8 cellular contexts compared by ENCODE assay signal in genomic region chr7:128136215-128136597, GRCh38.
DNase-seq lines count a peak whose midpoint lies in the region; ATAC-seq and TF ChIP-seq lines count a peak whose summit lies in the region.

No MANE protein-coding gene starts in this region.

- H3K27me3 Mint-ChIP-seq in activated T-cell treated with anti-CD3 and anti-CD28 coated beads, Interleukin-2, amount 50 U/mL, for 24 hours = peaks cover 32% of the 10 kb centered on the region
- peaks cover 80% of the 10 kb centered on the region for H3K27me3 Mint-ChIP-seq in WTC11 (ENCODE audit: low read depth)
- peaks cover 21% of the 10 kb centered on the region for H3K27me3 Mint-ChIP-seq in stimulated activated naive CD8-positive, alpha-beta T cell treated with anti-CD3 and anti-CD28 coated beads, Interleukin-15, amount 100 ng/mL, for 72 hours

- peak; percentile 71 for ATAC-seq in WTC11
- peak; percentile 61 for ATAC-seq in stimulated activated naive CD8-positive, alpha-beta T cell treated with anti-CD3 and anti-CD28 coated beads, Interleukin-15, amount 100 ng/mL, for 72 hours

- H3K4me3 Mint-ChIP-seq in activated T-cell treated with anti-CD3 and anti-CD28 coated beads, Interleukin-2, amount 50 U/mL, for 24 hours = peak overlapping the region; percentile 74
- H3K4me3 Mint-ChIP-seq in WTC11 = peak overlapping the region; percentile 71
- H3K4me3 Mint-ChIP-seq in stimulated activated naive CD8-positive, alpha-beta T cell treated with anti-CD3 and anti-CD28 coated beads, Interleukin-15, amount 100 ng/mL, for 72 hours = peak overlapping the region; percentile 75 to 76

- H3K9me3 Mint-ChIP-seq in activated T-cell treated with anti-CD3 and anti-CD28 coated beads, Interleukin-2, amount 50 U/mL, for 24 hours = no peaks in the 10 kb centered on the region
- peaks cover 13% of the 10 kb centered on the region for H3K9me3 Mint-ChIP-seq in WTC11
- H3K9me3 Mint-ChIP-seq in stimulated activated naive CD8-positive, alpha-beta T cell treated with anti-CD3 and anti-CD28 coated beads, Interleukin-15, amount 100 ng/mL, for 72 hours = no peaks in the 10 kb centered on the region

- TF ChIP-seq CTCF in WTC11 (IDR thresholded peaks at IDR 0.05) = no peak

- H3K27ac Mint-ChIP-seq in activated T-cell treated with anti-CD3 and anti-CD28 coated beads, Interleukin-2, amount 50 U/mL, for 24 hours = peak overlapping the region; percentile 78
- no peak overlapping the region for H3K27ac Mint-ChIP-seq in WTC11
- H3K27ac Mint-ChIP-seq in stimulated activated naive CD8-positive, alpha-beta T cell treated with anti-CD3 and anti-CD28 coated beads, Interleukin-15, amount 100 ng/mL, for 72 hours = peak overlapping the region in 1 of 2 donors; percentile 72

- CTCF ChIA-PET in WTC11 (lab: Charles Lee) = interaction anchor here (0.7 to 5.6 kb wide), 36 partner anchors 10 to 768 kb away, joined by 3 to 198 read pairs (median 5); partner anchors contain the start of gene LRRC4

- H3K4me3 ChIP-seq in iPS-11a (ENCODE audit: low read depth, low read length) = peak overlapping the region; percentile 56

- DNase-seq in activated T-cell treated with anti-CD3 and anti-CD28 coated beads, Interleukin-2, amount 50 U/mL, for 24 hours = no peak
- DNase-seq in activated T-cell treated with anti-CD3 and anti-CD28 coated beads, Interleukin-2, amount 50 U/mL, for 1 hour = no peak
- DNase-seq in WTC11 (ENCODE audit: low spot score) (peak; percentile 57), DMS53 treated with DMSO at 0.1 percent for 48 hours (lab: John Stamatoyannopoulos, UW; ENCODE audit: unreplicated experiment) (no peak), SW480 (ENCODE audit: low spot score) (no peak), DMS153 treated with DMSO at 0.1 percent for 48 hours (lab: John Stamatoyannopoulos, UW; ENCODE audit: unreplicated experiment) (no peak)
- no peak for DNase-seq in stimulated activated naive CD8-positive, alpha-beta T cell treated with anti-CD3 and anti-CD28 coated beads, Interleukin-15, amount 100 ng/mL, for 72 hours

- peaks cover 22% of the 10 kb centered on the region for H3K4me1 Mint-ChIP-seq in activated T-cell treated with anti-CD3 and anti-CD28 coated beads, Interleukin-2, amount 50 U/mL, for 24 hours (ENCODE audit: low read depth)
- peaks cover 10% of the 10 kb centered on the region for H3K4me1 Mint-ChIP-seq in WTC11
- H3K4me1 Mint-ChIP-seq in stimulated activated naive CD8-positive, alpha-beta T cell treated with anti-CD3 and anti-CD28 coated beads, Interleukin-15, amount 100 ng/mL, for 72 hours = peaks cover 16% of the 10 kb centered on the region

- POLR2A ChIA-PET in WTC11 (lab: Charles Lee) = interaction anchor here (1.0 to 1.4 kb wide), 2 partner anchors 56 to 64 kb away, joined by 3 read pairs; no protein-coding TSS in a partner anchor

- no peaks in the 10 kb centered on the region for H3K36me3 Mint-ChIP-seq in activated T-cell treated with anti-CD3 and anti-CD28 coated beads, Interleukin-2, amount 50 U/mL, for 24 hours (ENCODE audit: low read depth)
- H3K36me3 Mint-ChIP-seq in WTC11 = peaks cover 6% of the 10 kb centered on the region; the same call in 1 of the 2 replicates

TF ChIP-seq in WTC11, 78 proteins besides CTCF, POLR2A, EP300 and RAD21:
- TF ChIP-seq STAT6 (CRISPR knock-in tag; conservative IDR thresholded peaks at IDR 0.05; ENCODE audit: low read depth) (no peak), SOX15 (CRISPR knock-in tag; IDR thresholded peaks at IDR 0.05) (no peak), ZNF512 (CRISPR knock-in tag; IDR thresholded peaks at IDR 0.05; ENCODE audit: borderline replicate concordance) (no peak), PRRX2 (CRISPR knock-in tag; IDR thresholded peaks at IDR 0.05) (no peak), CREM (CRISPR knock-in tag; IDR thresholded peaks at IDR 0.05) (no peak), CDX4 (CRISPR knock-in tag; IDR thresholded peaks at IDR 0.05; ENCODE audit: borderline replicate concordance) (no peak), HMGXB4 (CRISPR knock-in tag; IDR thresholded peaks at IDR 0.05) (no peak), NR2C2 (CRISPR knock-in tag; IDR thresholded peaks at IDR 0.05) (no peak), HMGA2 (CRISPR knock-in tag; IDR thresholded peaks at IDR 0.05) (no peak)
